Comparison of ENCODE assay signal across 21 cellular contexts in the genomic region with DNA sequence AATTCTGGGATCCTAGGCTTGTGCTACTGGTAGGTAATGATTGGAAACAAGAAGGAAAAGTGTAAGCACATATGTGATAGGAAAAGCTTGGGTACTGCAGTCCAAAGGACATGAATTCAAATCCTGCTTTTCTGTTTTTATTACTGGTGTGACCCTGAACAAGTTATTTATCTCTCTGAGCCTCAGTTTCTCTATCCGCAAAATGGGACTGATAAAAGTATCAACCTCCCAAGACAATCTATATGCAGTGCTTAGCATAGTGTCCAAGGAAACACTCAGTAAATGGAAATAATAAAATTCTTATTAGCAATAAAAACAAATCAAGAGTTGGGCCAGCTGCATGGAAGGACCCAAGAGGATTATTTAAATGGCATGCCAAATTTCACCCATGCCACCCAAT.
A peak's percentile ranks its signal among the peaks of the same experiment; 100 is the strongest.
DNase-seq lines count a peak whose midpoint lies in the region; ATAC-seq, FAIRE-seq and TF ChIP-seq lines count a peak whose summit lies in the region.
"Had no signal": no experiment of that assay in that cellular context is flagged by ENCODE, and none has a peak within 500 bp of the region (broad histone marks: within the 10 kb centered on the region; RNA-seq: fewer than 3 reads in every experiment).

No MANE protein-coding gene starts in this region.

- H3K36me3 ChIP-seq in BLaER1 = peaks cover 100% of the 10 kb centered on the region
- peaks cover 99 to 100% (median 99%) of the 10 kb centered on the region in 11 experiments for H3K36me3 ChIP-seq in BLaER1 treated with 17β-estradiol and CSF1 and Interleukin-3, amounts not matched to agents 10 nM and 100 nM
- peaks cover 99% of the 10 kb centered on the region for H3K36me3 ChIP-seq in K562 (ENCODE audit: control insufficient read depth, insufficient read depth, low read length)

- H3K4me1 ChIP-seq in BLaER1 (peaks cover 99% of the 10 kb centered on the region), K562 (replicated peaks in 1 of 2; ENCODE audit: control insufficient read depth in 2 of 2, insufficient read depth in 2 of 2, low read length in 2 of 2) (no peaks in the 10 kb centered on the region)
- peaks cover 14 to 99% (median 84%) of the 10 kb centered on the region in 10 experiments for H3K4me1 ChIP-seq in BLaER1 treated with 17β-estradiol and CSF1 and Interleukin-3, amounts not matched to agents 10 nM and 100 nM

- no peak for TF ChIP-seq EP300 in K562 (IDR thresholded peaks at IDR 0.05; ENCODE audit: low read length)

- in situ Hi-C loops in K562 (cut with MboI) = no loop called here

- DNase-seq in RWPE1 (ENCODE audit: low spot score) (no peak), K562 (ENCODE audit: extremely low read depth in 1 of 4, low spot score in 3 of 4) (no peak), GM12892 (ENCODE audit: insufficient read length) (no peak), NOMO-1 (lab: John Stamatoyannopoulos, UW; ENCODE audit: unreplicated experiment in 2 of 2) (no peak), HPDE6-E6E7 (ENCODE audit: extremely low spot score) (no peak), GM10248 (ENCODE audit: extremely low spot score) (no peak)
- DNase-seq: CD4-positive, alpha-beta T cell; CD8-positive, alpha-beta memory T cell; DMS 273 treated with DMSO at 0.1 percent for 48 hours; DMS79; EL; GDM1; GM23248; H7; HCEC 1CT had no signal

- intact Hi-C loops in K562 (cut with micrococcal nuclease) = no loop called here

- H3K4me2 ChIP-seq in BLaER1 (peak overlapping the region; percentile 74), K562 (ENCODE audit: insufficient read depth, low read length) (no peak overlapping the region)
- peak overlapping the region in 8 of 11 experiments; percentile 3 to 79 (median 56); a peak in 13 of 22 replicates for H3K4me2 ChIP-seq in BLaER1 treated with 17β-estradiol and CSF1 and Interleukin-3, amounts not matched to agents 10 nM and 100 nM

- POLR2A ChIA-PET in RWPE1 (lab: Yijun Ruan, JAX; ENCODE audit: low non-redundant PET) = no interaction called here
- POLR2A ChIA-PET in K562 (lab: Yijun Ruan, JAX) = no interaction called here
- POLR2A ChIA-PET in GM10248 (lab: Yijun Ruan, JAX) = no interaction called here

- H3K27me3 ChIP-seq in BLaER1 (no peaks in the 10 kb centered on the region), K562 (ENCODE audit: control insufficient read depth in 2 of 2, insufficient read depth in 2 of 2, low read length in 2 of 2) (no peaks in the 10 kb centered on the region)
- no peaks in the 10 kb centered on the region for H3K27me3 ChIP-seq in BLaER1 treated with 17β-estradiol and CSF1 and Interleukin-3, amounts not matched to agents 10 nM and 100 nM

- TF ChIP-seq CTCF in RWPE1 (conservative IDR thresholded peaks at IDR 0.05; ENCODE audit: low read depth) = no peak
- TF ChIP-seq CTCF in K562 (IDR thresholded peaks at IDR 0.05 in 2 of 3, conservative IDR thresholded peaks at IDR 0.05 in 1 of 3; ENCODE audit: insufficient read depth in 2 of 3, low read depth in 1 of 3, low read length in 3 of 3) = no peak
- no peak for TF ChIP-seq CTCF in GM10248 (IDR thresholded peaks at IDR 0.05; ENCODE audit: control extremely low read depth, extremely low read depth, low read depth, missing control alignments)

- peaks cover 97% of the 10 kb centered on the region for H3K79me2 ChIP-seq in K562 (ENCODE audit: control insufficient read depth, insufficient read depth, low read length)

- ATAC-seq in K562 = no peak

- H3K9me3 ChIP-seq in BLaER1 (no peaks in the 10 kb centered on the region), K562 (replicated peaks; ENCODE audit: control insufficient read depth, insufficient read depth, low read depth, low read length) (no peaks in the 10 kb centered on the region)
- no peaks in the 10 kb centered on the region for H3K9me3 ChIP-seq in BLaER1 treated with 17β-estradiol and CSF1 and Interleukin-3, amounts not matched to agents 10 nM and 100 nM (replicated peaks in 1 of 11)

- no peak for TF ChIP-seq RAD21 in K562 (CRISPR knock-in tag; conservative IDR thresholded peaks at IDR 0.05 in 1 of 2, IDR thresholded peaks at IDR 0.05 in 1 of 2)

- CTCF ChIA-PET in RWPE1 (lab: Yijun Ruan, JAX) = interaction anchor here (0.6 to 2.3 kb wide), 4 partner anchors 25 to 1174 kb away, joined by 3 to 10 read pairs (median 3); no protein-coding TSS in a partner anchor
- CTCF ChIA-PET in K562 (lab: Yijun Ruan, JAX; ENCODE audit: low intra/inter-chr PET ratio) = no interaction called here
- CTCF ChIA-PET in GM10248 (lab: Yijun Ruan, JAX) = interaction anchor here (1.3 to 4.9 kb wide), 4 partner anchors 25 to 136 kb away, joined by 4 to 15 read pairs (median 5); no protein-coding TSS in a partner anchor

- no peaks in the 10 kb centered on the region for H3K9me1 ChIP-seq in K562 (ENCODE audit: control insufficient read depth, insufficient read depth, low read length)

- 100% methylated on average over 1 of the region's 1 CpG for WGBS in K562 (ENCODE audit: insufficient coverage, low coverage, missing lambda C conversion rate)

- H2AFZ ChIP-seq in K562 (ENCODE audit: low read depth, low read length) = no peak overlapping the region
- H2AFZ ChIP-seq: GM23248 had no signal

- FAIRE-seq in K562 (lab: Jason Lieb, UNC) (no peak), GM12892 (lab: Jason Lieb, UNC) (no peak)
- FAIRE-seq: D721Med, GM12891, GM19239, H1 had no signal

- H3K9ac ChIP-seq in BLaER1 (peak overlapping the region; percentile 17; the same call in 1 of the 2 replicates), K562 (ENCODE audit: insufficient read depth in 1 of 2, low read depth in 2 of 2, low read length in 2 of 2) (no peak overlapping the region)
- H3K9ac ChIP-seq in BLaER1 treated with 17β-estradiol and CSF1 and Interleukin-3, amounts not matched to agents 10 nM and 100 nM = no peak overlapping the region
- H3K9ac ChIP-seq: GM23248 had no signal

- no peak overlapping the region for H3K4me3 ChIP-seq in BLaER1
- no peak overlapping the region for H3K4me3 ChIP-seq in BLaER1 treated with 17β-estradiol and CSF1 and Interleukin-3, amounts not matched to agents 10 nM and 100 nM
- H3K4me3 ChIP-seq in K562 = no peak overlapping the region
- H3K4me3 ChIP-seq: GM23248 had no signal

- H4K20me1 ChIP-seq in BLaER1 (peaks cover 100% of the 10 kb centered on the region), K562 (replicated peaks; ENCODE audit: control insufficient read depth, insufficient read depth, low read length) (peaks cover 5% of the 10 kb centered on the region)
- H4K20me1 ChIP-seq in BLaER1 treated with 17β-estradiol and CSF1 and Interleukin-3, amounts not matched to agents 10 nM and 100 nM = peaks cover 12 to 96% (median 56%) of the 10 kb centered on the region in 11 experiments; a peak in 17 of 22 replicates

- BruUV-seq in K562 (replicated peaks; lab: Mats Ljungman, UMichigan) = no TSS peak

- TF ChIP-seq POLR2A in K562 (conservative IDR thresholded peaks at IDR 0.05) (no peak), GM12892 (IDR thresholded peaks at IDR 0.05; ENCODE audit: low read depth, low read length) (no peak)

- H3K27ac ChIP-seq in BLaER1 (peak overlapping the region; percentile 69; the same call in 1 of the 2 replicates), RWPE1 (peak overlapping the region; percentile 18; the same call in 1 of the 2 replicates), K562 (ENCODE audit: extremely low read depth, low read depth, low read length) (no peak overlapping the region)
- H3K27ac ChIP-seq in BLaER1 treated with 17β-estradiol and CSF1 and Interleukin-3, amounts not matched to agents 10 nM and 100 nM = peak overlapping the region in 2 of 11 experiments; percentile 67 to 72; a peak in 1 of 22 replicates
- H3K27ac ChIP-seq: GM23248 had no signal

TF ChIP-seq in K562, 482 proteins besides CTCF, POLR2A, EP300 and RAD21 (continues in another document):
- 0 out of 2 replicates have a peak, but pooled peaks have one; percentile 10 for TF ChIP-seq ADNP (tag; IDR thresholded peaks at IDR 0.05)
- no peak for TF ChIP-seq CUX1 (CRISPR knock-in tag; IDR thresholded peaks at IDR 0.05)
- no peak for TF ChIP-seq BRF2 (IDR thresholded peaks at IDR 0.05; ENCODE audit: borderline replicate concordance, insufficient read depth, insufficient read length)
